8 cellular contexts compared by ENCODE assay signal in the genomic region with DNA sequence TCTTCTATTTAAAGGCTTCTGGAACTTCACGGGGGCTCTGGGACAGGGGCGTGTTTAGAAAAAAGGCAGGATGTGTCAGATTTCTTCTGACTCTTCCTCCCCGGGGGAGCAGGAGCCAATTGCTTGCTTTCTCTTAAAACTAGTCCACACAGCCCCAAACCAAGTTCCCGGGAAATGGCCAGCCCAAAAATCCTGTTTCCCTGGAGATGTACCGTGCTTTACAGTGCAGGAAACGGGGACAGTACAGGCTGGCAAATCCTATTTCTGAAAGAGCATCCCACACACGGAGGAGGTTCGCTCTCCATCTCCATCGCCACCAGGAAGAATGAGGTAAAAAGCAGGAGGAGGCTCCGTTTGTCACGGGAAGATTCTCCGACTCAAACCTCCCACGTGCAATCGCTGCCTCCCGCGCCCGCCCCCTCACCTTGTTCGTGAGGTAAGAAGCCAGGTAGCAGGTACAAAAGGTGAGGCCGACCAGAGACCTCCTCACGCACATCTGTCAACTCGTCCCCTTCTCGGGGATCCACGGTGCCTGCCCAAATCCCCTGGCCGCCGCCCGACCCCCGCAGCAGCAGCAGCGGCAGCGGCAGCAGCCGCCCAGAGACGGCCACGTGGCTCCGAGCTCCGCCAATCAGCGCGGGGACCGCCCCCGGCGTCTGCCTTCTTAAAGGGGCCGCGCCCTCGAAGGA. TPM values are rescaled to one million over a fixed set of nuclear protein-coding genes. Genes with fewer than 3 reads are reported as not detected.
A peak's percentile ranks its signal among the peaks of the same experiment; 100 is the strongest.
DNase-seq lines count a peak whose midpoint lies in the region; ATAC-seq and TF ChIP-seq lines count a peak whose summit lies in the region.

No MANE protein-coding gene starts in this region.

- H3K27ac Mint-ChIP-seq in activated CD4-positive, alpha-beta T cell treated with anti-CD3 and anti-CD28 coated beads, Interleukin-2, amount 10 ng/mL, durations not matched to agents 24 days and 14 days, result peak overlapping the region; percentile 89

- H3K4me3 ChIP-seq in coronary artery, result peak overlapping the region; percentile 84

- H3K27ac ChIP-seq in coronary artery, result peak overlapping the region in 1 of 2 donors; percentile 72

- TF ChIP-seq CTCF in coronary artery (IDR thresholded peaks at IDR 0.05), result no peak

- H3K4me1 Mint-ChIP-seq in activated CD4-positive, alpha-beta T cell treated with anti-CD3 and anti-CD28 coated beads, Interleukin-2, amount 10 ng/mL, durations not matched to agents 24 days and 14 days, result peaks cover 14% of the 10 kb centered on the region

- intact Hi-C loops in activated CD4-positive, alpha-beta T cell treated with anti-CD3 and anti-CD28 coated beads, Interleukin-2, amount 10 ng/mL, durations not matched to agents 24 days and 14 days (cut with micrococcal nuclease), result loop anchor here (1.0 to 2.0 kb wide), 3 partner anchors 16 to 147 kb away; a partner anchor contains a TSS
- intact Hi-C loops in left colon (cut with DNase I, micrococcal nuclease), result no loop called here

- H3K4me3 Mint-ChIP-seq in activated CD4-positive, alpha-beta T cell treated with anti-CD3 and anti-CD28 coated beads, Interleukin-2, amount 10 ng/mL, durations not matched to agents 24 days and 14 days, result peak overlapping the region; percentile 89

- no peaks in the 10 kb centered on the region for H3K9me3 Mint-ChIP-seq in activated CD4-positive, alpha-beta T cell treated with anti-CD3 and anti-CD28 coated beads, Interleukin-2, amount 10 ng/mL, durations not matched to agents 24 days and 14 days

- peak; percentile 58 for ATAC-seq in GM18870 (IDR thresholded peaks at IDR 0.05; ENCODE audit: unreplicated experiment)
- ATAC-seq in HG03135 (IDR thresholded peaks at IDR 0.05; ENCODE audit: unreplicated experiment), result peak; percentile 96
- ATAC-seq in left colon, result peak; percentile 86

- H3K27me3 Mint-ChIP-seq in activated CD4-positive, alpha-beta T cell treated with anti-CD3 and anti-CD28 coated beads, Interleukin-2, amount 10 ng/mL, durations not matched to agents 24 days and 14 days, result peaks cover 2% of the 10 kb centered on the region

- DNase-seq in AG20443 (ENCODE audit: low spot score), result peak; percentile 93
- peak; percentile 28 to 79 for DNase-seq in NCI-H446 (lab: John Stamatoyannopoulos, UW)
- peak; percentile 94 for DNase-seq in activated CD4-positive, alpha-beta T cell treated with anti-CD3 and anti-CD28 coated beads, Interleukin-2, amount 10 ng/mL, durations not matched to agents 24 days and 14 days
- peak; percentile 81 for DNase-seq in coronary artery (ENCODE audit: low spot score)
- peak; percentile 81 to 90 for DNase-seq in left colon
- peak; percentile 66 to 80 for DNase-seq in stimulated activated CD4-positive, alpha-beta T cell treated with anti-CD3 and anti-CD28 coated beads, Interleukin-1b, Interleukin-23, amount 100 ng/mL, for 4 hours (ENCODE audit: low read depth in 2 of 2)

- H3K36me3 Mint-ChIP-seq in activated CD4-positive, alpha-beta T cell treated with anti-CD3 and anti-CD28 coated beads, Interleukin-2, amount 10 ng/mL, durations not matched to agents 24 days and 14 days (ENCODE audit: low read depth), result no peaks in the 10 kb centered on the region

RNA-seq across cellular contexts. Expression of a gene that starts 15.6 kb away (rescaled TPM):
- 46.7 and 53.3 TPM in 2 replicates for total RNA-seq in activated CD4-positive, alpha-beta T cell treated with anti-CD3 and anti-CD28 coated beads, Interleukin-2, amount 10 ng/mL, durations not matched to agents 24 days and 14 days
- total RNA-seq in left colon, result 100 to 1,000 TPM; 172 to 181 TPM
